ENCODE assay signal across 26 cellular contexts in the genomic region with DNA sequence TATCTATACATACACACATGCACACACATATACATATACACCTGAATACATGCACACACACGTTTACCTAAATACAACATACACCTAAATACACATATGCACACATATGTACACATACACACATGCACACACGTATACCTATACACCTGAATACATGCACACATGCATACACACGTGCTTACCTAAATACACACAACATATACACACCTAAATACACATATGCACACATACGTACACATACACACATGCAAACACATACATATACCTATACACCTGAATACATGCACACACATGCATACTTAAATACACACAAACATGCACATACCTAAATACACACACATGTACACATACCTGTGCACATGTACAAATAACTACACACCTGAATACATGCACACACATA.
"Had no signal": no experiment of that assay in that cellular context is flagged by ENCODE, and none has a peak within 500 bp of the region (broad histone marks: within the 10 kb centered on the region; RNA-seq: fewer than 3 reads in every experiment).

No MANE protein-coding gene starts in this region.

- DNase-seq: colonic mucosa; cortex of kidney; effector CD8-positive, alpha-beta T cell; effector memory CD8-positive, alpha-beta T cell; endodermal cell; erythroblast; esophagus squamous epithelium; foreskin fibroblast; foreskin melanocyte; gastrocnemius medialis; glutamatergic neuron; heart right ventricle; hippocampal formation; left cardiac atrium; left lung; left ventricle myocardium superior; lower lobe of right lung; mesenchymal stem cell; mucosa of descending colon had no signal

- FAIRE-seq: endometrium, islet of Langerhans, keratinocyte had no signal

- H3K27ac ChIP-seq: colonic mucosa, epithelial cell of prostate, esophagus squamous epithelium, gastrocnemius medialis, heart right ventricle, left lung, lower lobe of right lung had no signal

- H3K9me3 ChIP-seq: colonic mucosa, gastrocnemius medialis had no signal

- H3K4me3 ChIP-seq: colonic mucosa, esophagus squamous epithelium, gastrocnemius medialis, heart right ventricle, left lung, lower lobe of right lung, mucosa of descending colon had no signal

- H3K27me3 Mint-ChIP-seq: dendritic cell treated with granulocyte-macrophage colony-stimulating factor and Interleukin-4, amounts not matched to agents 40 ng/mL and 50 ng/mL, for 4 days; effector memory CD8-positive, alpha-beta T cell had no signal

- H3K27me3 ChIP-seq: colonic mucosa, esophagus squamous epithelium, gastrocnemius medialis, heart right ventricle, left lung had no signal

- H3K4me3 Mint-ChIP-seq: dendritic cell treated with granulocyte-macrophage colony-stimulating factor and Interleukin-4, amounts not matched to agents 40 ng/mL and 50 ng/mL, for 4 days; effector memory CD8-positive, alpha-beta T cell; endodermal cell; mesothelial cell of epicardium had no signal

- H3K36me3 ChIP-seq: colonic mucosa, gastrocnemius medialis, heart right ventricle, left lung, lower lobe of right lung had no signal

- H3K4me1 Mint-ChIP-seq: endodermal cell had no signal

- ATAC-seq: effector memory CD8-positive, alpha-beta T cell; esophagus mucosa; gastrocnemius medialis; heart right ventricle; left cardiac atrium; left lung; left ventricle myocardium superior; lower lobe of right lung; mucosa of descending colon had no signal

- H3K27ac Mint-ChIP-seq: dendritic cell treated with granulocyte-macrophage colony-stimulating factor and Interleukin-4, amounts not matched to agents 40 ng/mL and 50 ng/mL, for 4 days; effector memory CD8-positive, alpha-beta T cell; endodermal cell; mesothelial cell of epicardium had no signal

- H3K4me1 ChIP-seq: colonic mucosa, esophagus squamous epithelium, gastrocnemius medialis, heart right ventricle, left lung, lower lobe of right lung had no signal
